Comparison of ENCODE assay signal across 1 cellular context in the genomic region with DNA sequence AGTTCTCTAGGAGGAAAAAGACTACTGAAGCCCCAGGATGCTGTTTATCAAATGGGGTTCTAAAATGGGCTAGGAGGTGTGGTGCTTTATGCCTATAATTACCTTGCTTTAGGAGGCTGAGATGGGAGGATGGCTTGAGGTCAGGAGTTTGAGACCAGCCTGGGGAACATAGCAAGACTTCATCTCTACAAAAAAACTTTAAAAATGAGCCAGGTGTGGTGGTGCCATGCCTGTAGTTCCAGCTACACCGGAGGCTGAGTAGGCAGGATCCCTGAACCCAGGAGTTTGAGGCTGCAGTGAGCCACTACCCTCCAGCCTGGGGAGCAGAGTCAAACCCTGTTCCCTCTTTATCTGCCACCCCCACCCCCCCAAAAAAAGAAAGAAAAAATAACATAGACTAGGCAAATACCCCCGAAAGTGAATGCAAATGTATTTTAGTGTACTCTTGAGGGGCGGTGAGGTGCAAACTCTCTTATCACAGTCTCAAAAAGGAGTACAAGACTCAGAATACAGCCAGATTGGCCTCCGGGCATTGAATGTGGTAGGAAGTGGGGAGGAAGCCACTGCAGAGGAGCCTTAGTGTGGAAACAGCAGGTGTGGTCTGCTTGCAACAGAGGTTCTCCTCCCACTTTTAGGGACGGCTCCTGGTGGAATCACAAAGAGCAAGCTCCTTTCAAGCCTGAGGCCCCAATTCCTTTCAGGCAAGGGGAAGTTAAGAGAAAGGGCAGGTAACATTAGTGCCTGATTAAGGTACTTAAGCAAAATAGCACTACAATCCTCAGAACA.
TF ChIP-seq lines count a peak whose summit lies in the region.

No MANE protein-coding gene starts in this region.

TF ChIP-seq in HepG2, 621 proteins besides CTCF, POLR2A, EP300 and RAD21 (continued from another document):
- TF ChIP-seq, protein P1, sequence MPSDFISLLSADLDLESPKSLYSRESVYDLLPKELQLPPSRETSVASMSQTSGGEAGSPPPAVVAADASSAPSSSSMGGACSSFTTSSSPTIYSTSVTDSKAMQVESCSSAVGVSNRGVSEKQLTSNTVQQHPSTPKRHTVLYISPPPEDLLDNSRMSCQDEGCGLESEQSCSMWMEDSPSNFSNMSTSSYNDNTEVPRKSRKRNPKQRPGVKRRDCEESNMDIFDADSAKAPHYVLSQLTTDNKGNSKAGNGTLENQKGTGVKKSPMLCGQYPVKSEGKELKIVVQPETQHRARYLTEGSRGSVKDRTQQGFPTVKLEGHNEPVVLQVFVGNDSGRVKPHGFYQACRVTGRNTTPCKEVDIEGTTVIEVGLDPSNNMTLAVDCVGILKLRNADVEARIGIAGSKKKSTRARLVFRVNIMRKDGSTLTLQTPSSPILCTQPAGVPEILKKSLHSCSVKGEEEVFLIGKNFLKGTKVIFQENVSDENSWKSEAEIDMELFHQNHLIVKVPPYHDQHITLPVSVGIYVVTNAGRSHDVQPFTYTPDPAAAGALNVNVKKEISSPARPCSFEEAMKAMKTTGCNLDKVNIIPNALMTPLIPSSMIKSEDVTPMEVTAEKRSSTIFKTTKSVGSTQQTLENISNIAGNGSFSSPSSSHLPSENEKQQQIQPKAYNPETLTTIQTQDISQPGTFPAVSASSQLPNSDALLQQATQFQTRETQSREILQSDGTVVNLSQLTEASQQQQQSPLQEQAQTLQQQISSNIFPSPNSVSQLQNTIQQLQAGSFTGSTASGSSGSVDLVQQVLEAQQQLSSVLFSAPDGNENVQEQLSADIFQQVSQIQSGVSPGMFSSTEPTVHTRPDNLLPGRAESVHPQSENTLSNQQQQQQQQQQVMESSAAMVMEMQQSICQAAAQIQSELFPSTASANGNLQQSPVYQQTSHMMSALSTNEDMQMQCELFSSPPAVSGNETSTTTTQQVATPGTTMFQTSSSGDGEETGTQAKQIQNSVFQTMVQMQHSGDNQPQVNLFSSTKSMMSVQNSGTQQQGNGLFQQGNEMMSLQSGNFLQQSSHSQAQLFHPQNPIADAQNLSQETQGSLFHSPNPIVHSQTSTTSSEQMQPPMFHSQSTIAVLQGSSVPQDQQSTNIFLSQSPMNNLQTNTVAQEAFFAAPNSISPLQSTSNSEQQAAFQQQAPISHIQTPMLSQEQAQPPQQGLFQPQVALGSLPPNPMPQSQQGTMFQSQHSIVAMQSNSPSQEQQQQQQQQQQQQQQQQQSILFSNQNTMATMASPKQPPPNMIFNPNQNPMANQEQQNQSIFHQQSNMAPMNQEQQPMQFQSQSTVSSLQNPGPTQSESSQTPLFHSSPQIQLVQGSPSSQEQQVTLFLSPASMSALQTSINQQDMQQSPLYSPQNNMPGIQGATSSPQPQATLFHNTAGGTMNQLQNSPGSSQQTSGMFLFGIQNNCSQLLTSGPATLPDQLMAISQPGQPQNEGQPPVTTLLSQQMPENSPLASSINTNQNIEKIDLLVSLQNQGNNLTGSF (CRISPR knock-in tag; IDR thresholded peaks at IDR 0.05), result no peak
- TF ChIP-seq POGK (CRISPR knock-in tag; conservative IDR thresholded peaks at IDR 0.05) (no peak), EHMT2 (IDR thresholded peaks at IDR 0.05; ENCODE audit: borderline replicate concordance, low read depth, low read length) (no peak), ZNF263 (CRISPR knock-in tag; IDR thresholded peaks at IDR 0.05) (0 out of 2 replicates have a peak, but pooled peaks have one; percentile 20), RARG (CRISPR knock-in tag; IDR thresholded peaks at IDR 0.05; ENCODE audit: low read depth) (no peak), ZFP36L1 (CRISPR knock-in tag; IDR thresholded peaks at IDR 0.05) (no peak), ZNF790 (CRISPR knock-in tag; IDR thresholded peaks at IDR 0.05; ENCODE audit: borderline replicate concordance) (no peak)
